8 cellular contexts compared by ENCODE assay signal in genomic region chr21:44107589-44107988, GRCh38. TPM values are rescaled to one million over a fixed set of nuclear protein-coding genes. Genes with fewer than 3 reads are reported as not detected.
DNase-seq lines count a peak whose midpoint lies in the region; ATAC-seq and TF ChIP-seq lines count a peak whose summit lies in the region.
"Not testable (repeated sequence)": the region's sequence is repeated elsewhere in the genome, so short reads cannot be mapped to it uniquely, and the experiment has no call there.

No MANE protein-coding gene starts in this region.

- not testable (repeated sequence) for H3K27ac Mint-ChIP-seq in activated CD8-positive, alpha-beta memory T cell treated with anti-CD3 and anti-CD28 coated beads, Interleukin-2, amount 10 ng/mL, durations not matched to agents 7 days and 5 days; effector memory CD8-positive, alpha-beta T cell

- H3K9me3 Mint-ChIP-seq in activated CD8-positive, alpha-beta memory T cell treated with anti-CD3 and anti-CD28 coated beads, Interleukin-2, amount 10 ng/mL, durations not matched to agents 7 days and 5 days (ENCODE audit: low read depth); effector memory CD8-positive, alpha-beta T cell: not testable (repeated sequence)

- WGBS in right lobe of liver (ENCODE audit: insufficient coverage, low coverage, low lambda C conversion rate, missing lambda C conversion rate), result no CpG with 5 or more reads among the region's 31 CpGs

- H3K36me3 ChIP-seq in right lobe of liver, result not testable (repeated sequence)

- POLR2A ChIA-PET in AG04449 (lab: Yijun Ruan, JAX), result not testable (repeated sequence)

- H3K36me3 Mint-ChIP-seq in activated CD8-positive, alpha-beta memory T cell treated with anti-CD3 and anti-CD28 coated beads, Interleukin-2, amount 10 ng/mL, durations not matched to agents 7 days and 5 days; effector memory CD8-positive, alpha-beta T cell (ENCODE audit: insufficient read depth): not testable (repeated sequence)

- H3K9me3 ChIP-seq in right lobe of liver, result not testable (repeated sequence)

- H3K4me3 ChIP-seq in AG04449 (ENCODE audit: low read depth, low read length), result peak overlapping the region; percentile 50
- peak overlapping the region; percentile 24; the same call in 1 of the 2 replicates for H3K4me3 ChIP-seq in Jurkat, Clone E6-1 (ENCODE audit: low read length)
- H3K4me3 ChIP-seq in right lobe of liver, result peak overlapping the region in 2 of 3 donors; percentile 34 to 50
- H3K4me3 ChIP-seq in skeletal muscle cell (ENCODE audit: low read depth, low read length), result peak overlapping the region; percentile 40

- not testable (repeated sequence) for H3K4me1 ChIP-seq in right lobe of liver

- TF ChIP-seq CTCF in AG04449 (IDR thresholded peaks at IDR 0.05; ENCODE audit: insufficient read depth, low read length, missing control alignments); right lobe of liver (IDR thresholded peaks at IDR 0.05): not testable (repeated sequence)

- not testable (repeated sequence) for DNase-seq in AG04449 (ENCODE audit: low read depth, low spot score); Jurkat, Clone E6-1 (ENCODE audit: low read depth, low spot score); activated CD8-positive, alpha-beta memory T cell treated with anti-CD3 and anti-CD28 coated beads, Interleukin-2, amount 10 ng/mL, durations not matched to agents 7 days and 5 days; effector memory CD8-positive, alpha-beta T cell; right lobe of liver; skeletal muscle cell (ENCODE audit: low read depth)

- not testable (repeated sequence) for H3K27me3 ChIP-seq in right lobe of liver

- H3K27me3 Mint-ChIP-seq in activated CD8-positive, alpha-beta memory T cell treated with anti-CD3 and anti-CD28 coated beads, Interleukin-2, amount 10 ng/mL, durations not matched to agents 7 days and 5 days; effector memory CD8-positive, alpha-beta T cell: not testable (repeated sequence)

- H3K27ac ChIP-seq in right lobe of liver, result not testable (repeated sequence)

- ATAC-seq in GM19023 (IDR thresholded peaks at IDR 0.05; ENCODE audit: unreplicated experiment), result peak; percentile 31
- ATAC-seq in HG02588 (IDR thresholded peaks at IDR 0.05; ENCODE audit: unreplicated experiment), result peak; percentile 36
- ATAC-seq in activated CD8-positive, alpha-beta memory T cell treated with anti-CD3 and anti-CD28 coated beads, Interleukin-2, amount 10 ng/mL, durations not matched to agents 7 days and 5 days, result peak; percentile 48
- peak; percentile 45 for ATAC-seq in effector memory CD8-positive, alpha-beta T cell (replicated peaks)
- peak; percentile 34 to 54 (median 54) for ATAC-seq in right lobe of liver

- not testable (repeated sequence) for H3K4me1 Mint-ChIP-seq in activated CD8-positive, alpha-beta memory T cell treated with anti-CD3 and anti-CD28 coated beads, Interleukin-2, amount 10 ng/mL, durations not matched to agents 7 days and 5 days; effector memory CD8-positive, alpha-beta T cell (ENCODE audit: low read depth in 2 of 2)

- intact Hi-C loops in right lobe of liver (cut with DNase I), result not testable (repeated sequence)

- not testable (repeated sequence) for H3K4me3 Mint-ChIP-seq in activated CD8-positive, alpha-beta memory T cell treated with anti-CD3 and anti-CD28 coated beads, Interleukin-2, amount 10 ng/mL, durations not matched to agents 7 days and 5 days
- peak overlapping the region in 1 of 2 donors; percentile 45 for H3K4me3 Mint-ChIP-seq in effector memory CD8-positive, alpha-beta T cell

- CTCF ChIA-PET in AG04449 (lab: Yijun Ruan, JAX); activated CD8-positive, alpha-beta memory T cell treated with anti-CD3 and anti-CD28 coated beads, Interleukin-2, amount 10 ng/mL, durations not matched to agents 7 days and 5 days (lab: Charles Lee): not testable (repeated sequence)

- not testable (repeated sequence) for TF ChIP-seq POLR2A in right lobe of liver (IDR thresholded peaks at IDR 0.05)

RNA-seq across cellular contexts. Expression of gene PWP2, which starts 0.4 kb away (rescaled TPM):
- 31.5 TPM for polyA plus RNA-seq in Jurkat, Clone E6-1 (2012; ENCODE audit: insufficient read depth, insufficient read length)
- total RNA-seq in activated CD8-positive, alpha-beta memory T cell treated with anti-CD3 and anti-CD28 coated beads, Interleukin-2, amount 10 ng/mL, durations not matched to agents 7 days and 5 days, result 1 to 10 TPM; 9.3 to 9.6 TPM
- total RNA-seq in right lobe of liver, result 1 to 10 TPM in 5 of 6 experiments, under 1 TPM in 1; 0.93 to 7.5 (median 3.0) TPM

RNA-seq across cellular contexts. Expression of gene GATD3, which starts 25.9 kb away (rescaled TPM):
- 62.2 TPM for polyA plus RNA-seq in Jurkat, Clone E6-1 (2012; ENCODE audit: insufficient read depth, insufficient read length)
- total RNA-seq in activated CD8-positive, alpha-beta memory T cell treated with anti-CD3 and anti-CD28 coated beads, Interleukin-2, amount 10 ng/mL, durations not matched to agents 7 days and 5 days, result 10 to 100 TPM; 10.0 to 12.5 TPM
- total RNA-seq in right lobe of liver, result 10 to 100 TPM in 3 of 6 experiments, 1 to 10 TPM in 3; 5.8 to 83.8 (median 11.1) TPM
